Comparison of ENCODE assay signal across 8 cellular contexts in genomic region chr1:231337472-231338269, GRCh38.
DNase-seq lines count a peak whose midpoint lies in the region; ATAC-seq lines count a peak whose summit lies in the region.

A gene with protein sequence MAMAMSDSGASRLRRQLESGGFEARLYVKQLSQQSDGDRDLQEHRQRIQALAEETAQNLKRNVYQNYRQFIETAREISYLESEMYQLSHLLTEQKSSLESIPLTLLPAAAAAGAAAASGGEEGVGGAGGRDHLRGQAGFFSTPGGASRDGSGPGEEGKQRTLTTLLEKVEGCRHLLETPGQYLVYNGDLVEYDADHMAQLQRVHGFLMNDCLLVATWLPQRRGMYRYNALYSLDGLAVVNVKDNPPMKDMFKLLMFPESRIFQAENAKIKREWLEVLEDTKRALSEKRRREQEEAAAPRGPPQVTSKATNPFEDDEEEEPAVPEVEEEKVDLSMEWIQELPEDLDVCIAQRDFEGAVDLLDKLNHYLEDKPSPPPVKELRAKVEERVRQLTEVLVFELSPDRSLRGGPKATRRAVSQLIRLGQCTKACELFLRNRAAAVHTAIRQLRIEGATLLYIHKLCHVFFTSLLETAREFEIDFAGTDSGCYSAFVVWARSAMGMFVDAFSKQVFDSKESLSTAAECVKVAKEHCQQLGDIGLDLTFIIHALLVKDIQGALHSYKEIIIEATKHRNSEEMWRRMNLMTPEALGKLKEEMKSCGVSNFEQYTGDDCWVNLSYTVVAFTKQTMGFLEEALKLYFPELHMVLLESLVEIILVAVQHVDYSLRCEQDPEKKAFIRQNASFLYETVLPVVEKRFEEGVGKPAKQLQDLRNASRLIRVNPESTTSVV (minus strand): TSS chr1:231337852. CDS start chr1:231337745, 107 bp downstream.

- ATAC-seq in GM19035 (IDR thresholded peaks at IDR 0.05; ENCODE audit: unreplicated experiment), result peak; percentile 76
- peak; percentile 73 for ATAC-seq in HG03354 (IDR thresholded peaks at IDR 0.05; ENCODE audit: poor library complexity, severe bottlenecking, unreplicated experiment)
- peak; percentile 79 to 80 for ATAC-seq in activated CD4-positive, CD25-positive, alpha-beta regulatory T cell treated with anti-CD3 and anti-CD28 coated beads, Interleukin-2, amount 50 U/mL, for 24 hours

- DNase-seq in AG20443 (ENCODE audit: low spot score) (peak; percentile 100), NCI-H446 treated with DMSO at 0.1 percent for 48 hours (lab: John Stamatoyannopoulos, UW) (peak; percentile 94), cerebellar cortex (ENCODE audit: low spot score) (peak; percentile 99), islet precursor cell (peak; percentile 98)
- peak; percentile 91 to 95 (median 94) for DNase-seq in stimulated activated CD4-positive, alpha-beta T cell treated with anti-CD3 and anti-CD28 coated beads, Interleukin-12 subunit alpha, Interleukin-12 subunit beta, amount 100 ng/mL, for 48 hours (ENCODE audit: low read depth in 2 of 3, low spot score in 1 of 3)

Comparison
In these comparisons a context has a peak if more than half of its experiments do, and no peak if none do; other contexts are left out.
1. Peak in every context shown above with its lines: DNase-seq and ATAC-seq.